ENCODE assay signal across 8 cellular contexts in genomic region chr2:63050186-63050915, GRCh38. TPM values are rescaled to one million over a fixed set of nuclear protein-coding genes. Genes with fewer than 3 reads are reported as not detected.
A peak's percentile ranks its signal among the peaks of the same experiment; 100 is the strongest.
DNase-seq lines count a peak whose midpoint lies in the region; ATAC-seq and TF ChIP-seq lines count a peak whose summit lies in the region.

Gene OTX1, plus strand, starts transcription at chr2:63050830. Its CDS starts 2,161 bp downstream, at chr2:63052991.

- intact Hi-C loops in Caco-2 (cut with micrococcal nuclease; ENCODE audit: unreplicated experiment) = loop anchor here (2.0 kb wide), 1 partner anchor 142 kb away; no protein-coding TSS in a partner anchor
- intact Hi-C loops in naive thymus-derived CD4-positive, alpha-beta T cell (cut with micrococcal nuclease) = loop anchor here in 1 of 2 donors (5.0 to 10.0 kb wide), 3 partner anchors 246 to 374 kb away; partner anchors contain the start of gene EHBP1

- under 1% methylated on average over 86 of the region's 86 CpGs for WGBS in urinary bladder

- TF ChIP-seq CTCF in Caco-2 (IDR thresholded peaks at IDR 0.05; ENCODE audit: insufficient read depth in 1 of 2, low read depth in 1 of 2, low read length in 1 of 2, severe bottlenecking in 1 of 2, unreplicated experiment in 1 of 2) (no peak), WI38 (IDR thresholded peaks at IDR 0.05; ENCODE audit: low read depth, low read length) (no peak), epithelial cell of proximal tubule (conservative IDR thresholded peaks at IDR 0.05; ENCODE audit: low read depth, low read length) (no peak)

- H3K4me1 ChIP-seq in Caco-2 = no peaks in the 10 kb centered on the region
- peaks cover 26 to 35% of the 10 kb centered on the region in 2 donors for H3K4me1 ChIP-seq in naive thymus-derived CD4-positive, alpha-beta T cell (ENCODE audit: control insufficient read depth in 2 of 2, insufficient read depth in 2 of 2, low read length in 2 of 2)
- H3K4me1 ChIP-seq in urinary bladder (ENCODE audit: insufficient read depth) = no peaks in the 10 kb centered on the region

- no peaks in the 10 kb centered on the region for H3K4me1 Mint-ChIP-seq in Caco-2 (ENCODE audit: low read depth, unreplicated experiment)
- peaks cover 41 to 81% (median 69%) of the 10 kb centered on the region in 7 donors for H3K4me1 Mint-ChIP-seq in naive thymus-derived CD4-positive, alpha-beta T cell

- peak; percentile 95 for DNase-seq in Caco-2
- DNase-seq in NCI-H2196 treated with DMSO at 0.1 percent for 48 hours (lab: John Stamatoyannopoulos, UW; ENCODE audit: unreplicated experiment) = peak; percentile 35
- no peak for DNase-seq in epithelial cell of proximal tubule (ENCODE audit: low read depth)
- DNase-seq in naive thymus-derived CD4-positive, alpha-beta T cell = peak in 1 of 9 donors; percentile 52

- POLR2A ChIA-PET in Caco-2 (lab: Charles Lee) = interaction anchor here (0.6 to 0.7 kb wide), 4 partner anchors 14 to 598 kb away, joined by 3 to 5 read pairs (median 3); no protein-coding TSS in a partner anchor
- POLR2A ChIA-PET in naive thymus-derived CD4-positive, alpha-beta T cell (lab: Charles Lee) = no interaction called here

- TSS peak; percentile 87 for BruUV-seq in Caco-2 (replicated peaks; lab: Mats Ljungman, UMichigan)

- 0 out of 2 replicates have a peak, but pooled peaks cover 3% of the 10 kb centered on the region for H3K9me3 ChIP-seq in Caco-2
- H3K9me3 ChIP-seq in naive thymus-derived CD4-positive, alpha-beta T cell (ENCODE audit: control insufficient read depth in 2 of 3, low read length in 3 of 3) = no peaks in the 10 kb centered on the region

- CTCF ChIA-PET in Caco-2 (lab: Charles Lee) = interaction anchor here (0.7 to 1.0 kb wide), 2 partner anchors 437 to 638 kb away, joined by 3 read pairs; no protein-coding TSS in a partner anchor
- CTCF ChIA-PET in naive thymus-derived CD4-positive, alpha-beta T cell (lab: Charles Lee) = no interaction called here

- peaks cover 50% of the 10 kb centered on the region for H3K36me3 Mint-ChIP-seq in Caco-2 (ENCODE audit: insufficient read depth, unreplicated experiment)
- peaks cover 5 to 15% (median 11%) of the 10 kb centered on the region in 5 donors for H3K36me3 Mint-ChIP-seq in naive thymus-derived CD4-positive, alpha-beta T cell

- H3K9me3 Mint-ChIP-seq in Caco-2 (ENCODE audit: unreplicated experiment) = no peaks in the 10 kb centered on the region
- H3K9me3 Mint-ChIP-seq in naive thymus-derived CD4-positive, alpha-beta T cell = peaks cover 0 to 7% (median 0%) of the 10 kb centered on the region in 11 donors

- ATAC-seq in GM19328 (IDR thresholded peaks at IDR 0.05; ENCODE audit: unreplicated experiment) = peak; percentile 71
- ATAC-seq in HG03342 (IDR thresholded peaks at IDR 0.05; ENCODE audit: unreplicated experiment) = peak; percentile 74
- peak; percentile 49 for ATAC-seq in naive thymus-derived CD4-positive, alpha-beta T cell

- peak within 1 kb of the TSS; percentile 89 for H3K27ac Mint-ChIP-seq in Caco-2 (ENCODE audit: unreplicated experiment)
- H3K27ac Mint-ChIP-seq in naive thymus-derived CD4-positive, alpha-beta T cell = peak within 1 kb of the TSS in 1 of 9 donors; percentile 69

- H3K4me3 ChIP-seq in Caco-2 (ENCODE audit: low read depth, low read length) (peak within 1 kb of the TSS; percentile 52), WI38 (ENCODE audit: low read depth, low read length) (peak within 1 kb of the TSS; percentile 64), epithelial cell of proximal tubule (ENCODE audit: low read depth, low read length) (peak within 1 kb of the TSS; percentile 65), urinary bladder (ENCODE audit: low read depth, low read length) (peak within 1 kb of the TSS; percentile 46)
- peak within 1 kb of the TSS; percentile 52 for H3K4me3 ChIP-seq in naive thymus-derived CD4-positive, alpha-beta T cell (ENCODE audit: low read length)

- peak within 1 kb of the TSS; percentile 85 for H3K4me3 Mint-ChIP-seq in Caco-2 (ENCODE audit: unreplicated experiment)
- peak within 1 kb of the TSS; percentile 83 to 93 (median 86) for H3K4me3 Mint-ChIP-seq in naive thymus-derived CD4-positive, alpha-beta T cell

- no peaks in the 10 kb centered on the region for H3K27me3 Mint-ChIP-seq in Caco-2 (ENCODE audit: insufficient read depth, unreplicated experiment)
- peaks cover 66 to 88% (median 82%) of the 10 kb centered on the region in 5 donors for H3K27me3 Mint-ChIP-seq in naive thymus-derived CD4-positive, alpha-beta T cell

- H3K36me3 ChIP-seq in Caco-2 (ENCODE audit: control insufficient read depth, insufficient read depth, low read length) (peaks cover 3% of the 10 kb centered on the region; the same call in 1 of the 2 replicates), urinary bladder (ENCODE audit: insufficient read depth) (peaks cover 2% of the 10 kb centered on the region)
- H3K36me3 ChIP-seq in naive thymus-derived CD4-positive, alpha-beta T cell (ENCODE audit: control insufficient read depth in 2 of 3, insufficient read depth in 3 of 3, low read length in 3 of 3) = no peaks in the 10 kb centered on the region

- no peak within 1 kb of the TSS for H3K27ac ChIP-seq in naive thymus-derived CD4-positive, alpha-beta T cell (ENCODE audit: low read depth, low read length)
- no peak within 1 kb of the TSS for H3K27ac ChIP-seq in urinary bladder (ENCODE audit: low read depth)

- H3K27me3 ChIP-seq in Caco-2 (replicated peaks; ENCODE audit: control insufficient read depth, insufficient read depth, low read length) = no peaks in the 10 kb centered on the region
- H3K27me3 ChIP-seq in naive thymus-derived CD4-positive, alpha-beta T cell (ENCODE audit: control insufficient read depth in 2 of 2, insufficient read depth in 2 of 2, low read length in 2 of 2) = peaks cover 10 to 24% of the 10 kb centered on the region in 2 donors

RNA-seq across cellular contexts. Expression of gene OTX1, which starts in this region (rescaled TPM):
- total RNA-seq in Caco-2 (2022) = 14.4 and 16.0 TPM in 2 replicates
- total RNA-seq in epithelial cell of proximal tubule = not detected in 2 replicates
- total RNA-seq in naive thymus-derived CD4-positive, alpha-beta T cell = not detected
- not detected for polyA plus RNA-seq in naive thymus-derived CD4-positive, alpha-beta T cell
- total RNA-seq in urinary bladder = not detected
- polyA plus RNA-seq in urinary bladder = not detected

Comparison
In these comparisons a context has a peak if more than half of its experiments do, and no peak if none do; other contexts are left out.
1. RNA of gene OTX1 (total RNA-seq): 14.4 to 16.0 TPM in Caco-2; not detected in epithelial cell of proximal tubule, not detected in naive thymus-derived CD4-positive, alpha-beta T cell and not detected in urinary bladder (single experiment); every median in the first group is over 10 times any median in the second.
2. Peak in ATAC-seq and H3K4me3 ChIP-seq in naive thymus-derived CD4-positive, alpha-beta T cell; RNA of the gene not detected or under 1 TPM.
3. Peak in every context shown above with its lines, with median percentiles within 50 percentile points of each other: H3K4me3 ChIP-seq and ATAC-seq.